Comparison of ENCODE assay signal across 1 cellular context in genomic region chr11:47564933-47565339, GRCh38.
TF ChIP-seq lines count a peak whose summit lies in the region.

No MANE protein-coding gene starts in this region.

TF ChIP-seq in H1, 55 proteins besides CTCF, POLR2A, EP300 and RAD21:
- no peak for TF ChIP-seq SP1 (IDR thresholded peaks at IDR 0.05; ENCODE audit: low read depth, low read length)
- no peak for TF ChIP-seq NRF1 (IDR thresholded peaks at IDR 0.05; ENCODE audit: low read depth, low read length)
- TF ChIP-seq TAF7 (optimal IDR thresholded peaks at IDR 0.05; ENCODE audit: borderline replicate concordance, low read depth, low read length) = no peak
- TF ChIP-seq BACH1 (IDR thresholded peaks at IDR 0.05; ENCODE audit: low read length) = no peak
